Comparison of ENCODE assay signal across 15 cellular contexts in genomic region chr7:155487509-155488482, GRCh38. TPM values are rescaled to one million over a fixed set of nuclear protein-coding genes. Genes with fewer than 3 reads are reported as not detected.
DNase-seq lines count a peak whose midpoint lies in the region; TF ChIP-seq lines count a peak whose summit lies in the region.
"Had no signal": no experiment of that assay in that cellular context is flagged by ENCODE, and none has a peak within 500 bp of the region (broad histone marks: within the 10 kb centered on the region; RNA-seq: fewer than 3 reads in every experiment).

No MANE protein-coding gene starts in this region.

- peaks cover under 1% of the 10 kb centered on the region for H3K27me3 Mint-ChIP-seq in neural crest cell (ENCODE audit: low read depth)

- H3K4me1 ChIP-seq in Peyer's patch, result peaks cover 0 to 12% (median 0%) of the 10 kb centered on the region in 4 donors

- H3K27me3 ChIP-seq in Peyer's patch, result no peaks in the 10 kb centered on the region

- H3K36me3 Mint-ChIP-seq in neural crest cell (ENCODE audit: low read depth), result no peaks in the 10 kb centered on the region

- H3K4me3 ChIP-seq in Peyer's patch (no peak overlapping the region), coronary artery (no peak overlapping the region)
- H3K4me3 ChIP-seq: BLaER1 treated with 17β-estradiol and CSF1 and Interleukin-3, amounts not matched to agents 10 nM and 100 nM; GM12878 had no signal

- peak; percentile 50 for DNase-seq in activated CD8-positive, alpha-beta memory T cell treated with anti-CD3 and anti-CD28 coated beads for 24 hours
- no peak for DNase-seq in activated CD8-positive, alpha-beta memory T cell treated with anti-CD3 and anti-CD28 coated beads, Interleukin-2, amount 50 U/mL, for 4 hours
- DNase-seq in NCI-H2107 (lab: John Stamatoyannopoulos, UW) (peak; percentile 19), neural crest cell (ENCODE audit: low read depth, low spot score) (no peak), Peyer's patch (no peak), coronary artery (ENCODE audit: low spot score) (no peak), dermis blood vessel endothelial cell (no peak)
- DNase-seq: 8988T; AML-193; CD4-positive, CD25-positive, alpha-beta regulatory T cell; DMS 273 treated with DMSO at 0.1 percent for 48 hours; HCEC 1CT; HFFc6 had no signal

- TF ChIP-seq POLR2A in Peyer's patch (IDR thresholded peaks at IDR 0.05), result no peak

- H3K9me3 Mint-ChIP-seq in neural crest cell, result no peaks in the 10 kb centered on the region
- H3K9me3 Mint-ChIP-seq: HFFc6 had no signal

- peaks cover 71% of the 10 kb centered on the region for H3K4me1 Mint-ChIP-seq in neural crest cell

- H3K9me3 ChIP-seq in Peyer's patch, result no peaks in the 10 kb centered on the region
- H3K9me3 ChIP-seq: BLaER1 treated with 17β-estradiol and CSF1 and Interleukin-3, amounts not matched to agents 10 nM and 100 nM had no signal

- H3K4me3 Mint-ChIP-seq in neural crest cell, result no peak overlapping the region
- H3K4me3 Mint-ChIP-seq: HFFc6 had no signal

- TF ChIP-seq CTCF in neural crest cell (conservative IDR thresholded peaks at IDR 0.05), result no peak
- no peak for TF ChIP-seq CTCF in Peyer's patch (IDR thresholded peaks at IDR 0.05)
- no peak for TF ChIP-seq CTCF in coronary artery (IDR thresholded peaks at IDR 0.05)

- H3K27ac Mint-ChIP-seq in neural crest cell (ENCODE audit: unreplicated experiment), result peak overlapping the region; percentile 78
- H3K27ac Mint-ChIP-seq: CD4-positive, CD25-positive, alpha-beta regulatory T cell; HFFc6 had no signal

- no peak overlapping the region for H3K27ac ChIP-seq in Peyer's patch
- H3K27ac ChIP-seq in coronary artery, result no peak overlapping the region
- H3K27ac ChIP-seq: BLaER1 treated with 17β-estradiol and CSF1 and Interleukin-3, amounts not matched to agents 10 nM and 100 nM had no signal

- no peaks in the 10 kb centered on the region for H3K36me3 ChIP-seq in Peyer's patch
- H3K36me3 ChIP-seq: BLaER1 treated with 17β-estradiol and CSF1 and Interleukin-3, amounts not matched to agents 10 nM and 100 nM had no signal

RNA-seq across cellular contexts. Expression of gene EN2, which starts 29.9 kb away (rescaled TPM):
- total RNA-seq in neural crest cell (7.2 and 8.2 TPM in 2 replicates), Peyer's patch (not detected), dermis blood vessel endothelial cell (not detected in 2 replicates)
- total RNA-seq: CD4-positive, CD25-positive, alpha-beta regulatory T cell; GM12878; HFFc6 had no signal

RNA-seq across cellular contexts. Expression of gene CNPY1, which starts 58.6 kb away (rescaled TPM):
- total RNA-seq in neural crest cell (1.5 and 2.4 TPM in 2 replicates), Peyer's patch (under 1 TPM in 1 of 4 donors, not detected in 3; 0.40 TPM), dermis blood vessel endothelial cell (not detected in 2 replicates)
- total RNA-seq: CD4-positive, CD25-positive, alpha-beta regulatory T cell; GM12878; HFFc6 had no signal

Comparison
In these comparisons a context has a peak if more than half of its experiments do, and no peak if none do; other contexts are left out.
1. DNase-seq: peak in activated CD8-positive, alpha-beta memory T cell treated with anti-CD3 and anti-CD28 coated beads for 24 hours (single experiment) and NCI-H2107 (single experiment); none in activated CD8-positive, alpha-beta memory T cell treated with anti-CD3 and anti-CD28 coated beads, Interleukin-2, amount 50 U/mL, for 4 hours (single experiment), neural crest cell (single experiment), Peyer's patch (0 of 3), coronary artery (single experiment) and dermis blood vessel endothelial cell (single experiment).